16 cellular contexts compared by ENCODE assay signal in genomic region chr2:152762202-152762601, GRCh38. TPM values are rescaled to one million over a fixed set of nuclear protein-coding genes. Genes with fewer than 3 reads are reported as not detected.
DNase-seq lines count a peak whose midpoint lies in the region; ATAC-seq and TF ChIP-seq lines count a peak whose summit lies in the region.
"Had no signal": no experiment of that assay in that cellular context is flagged by ENCODE, and none has a peak within 500 bp of the region (broad histone marks: within the 10 kb centered on the region; RNA-seq: fewer than 3 reads in every experiment).

No MANE protein-coding gene starts in this region.

- intact Hi-C loops in Right ventricle myocardium inferior (cut with DNase I) (no loop called here), posterior vena cava (cut with DNase I) (no loop called here)

- ATAC-seq in Right ventricle myocardium inferior = peak; percentile 77
- ATAC-seq: A549, GM12878, GM23338, upper lobe of right lung had no signal

- TF ChIP-seq CTCF in right atrium auricular region (IDR thresholded peaks at IDR 0.05) (no peak), cardiac fibroblast (IDR thresholded peaks at IDR 0.05; ENCODE audit: low read depth, low read length) (no peak)

- DNase-seq in Right ventricle myocardium inferior (ENCODE audit: missing footprints) (peak; percentile 37), right atrium auricular region (ENCODE audit: low spot score) (no peak), cardiac fibroblast (ENCODE audit: low read depth in 2 of 2) (peak; percentile 90 to 96), iPS-NIHi7 (ENCODE audit: extremely low spot score) (peak; percentile 12), NCI-H510A treated with DMSO at 0.1 percent for 48 hours (lab: John Stamatoyannopoulos, UW) (no peak), posterior vena cava (ENCODE audit: low spot score) (no peak)
- DNase-seq in activated CD4-positive, alpha-beta T cell treated with anti-CD3 and anti-CD28 coated beads, Interleukin-2, amount 50 U/mL, for 4 hours = no peak
- no peak for DNase-seq in stimulated activated CD4-positive, alpha-beta T cell treated with anti-CD3 and anti-CD28 coated beads, Interleukin-2, amount 100 ng/mL, for 48 hours
- DNase-seq: DMS153, NCI-H510A, RPMI8226, upper lobe of right lung had no signal

- no peak overlapping the region for H3K27ac ChIP-seq in right atrium auricular region
- H3K27ac ChIP-seq: A549, HL-60, upper lobe of right lung had no signal

- H3K4me1 ChIP-seq in right atrium auricular region = no peaks in the 10 kb centered on the region
- H3K4me1 ChIP-seq: A549, upper lobe of right lung had no signal

- H3K4me3 ChIP-seq in right atrium auricular region = no peak overlapping the region
- no peak overlapping the region for H3K4me3 ChIP-seq in cardiac fibroblast (replicated peaks in 1 of 2; ENCODE audit: low read depth in 2 of 2, low read length in 2 of 2)
- H3K4me3 ChIP-seq: A549, GM12878, GM23338, upper lobe of right lung had no signal

- no peaks in the 10 kb centered on the region for H3K27me3 ChIP-seq in right atrium auricular region
- H3K27me3 ChIP-seq: upper lobe of right lung had no signal

- H3K36me3 ChIP-seq in right atrium auricular region = peaks cover 7% of the 10 kb centered on the region

- H3K9me3 ChIP-seq in right atrium auricular region = no peaks in the 10 kb centered on the region
- H3K9me3 ChIP-seq: A549, upper lobe of right lung had no signal

RNA-seq across cellular contexts. Expression of gene ARL6IP6, which starts 43.8 kb away (rescaled TPM):
- total RNA-seq in Right ventricle myocardium inferior (5.7 TPM), right atrium auricular region (10 to 100 TPM in 1 of 2 donors, 1 to 10 TPM in 1; 7.5 to 10.0 TPM), posterior vena cava (10 to 100 TPM; 10.3 to 12.9 TPM)

RNA-seq across cellular contexts. Expression of gene PRPF40A, which starts 44.9 kb away (rescaled TPM):
- total RNA-seq in Right ventricle myocardium inferior (36.0 TPM), right atrium auricular region (10 to 100 TPM; 31.2 to 44.6 TPM), posterior vena cava (10 to 100 TPM; 62.2 to 69.2 TPM)

Comparison
In these comparisons a context has a peak if more than half of its experiments do, and no peak if none do; other contexts are left out.
1. DNase-seq: peak in Right ventricle myocardium inferior (single experiment), cardiac fibroblast (2 of 2) and iPS-NIHi7 (single experiment); none in right atrium auricular region (single experiment), NCI-H510A treated with DMSO at 0.1 percent for 48 hours (single experiment), activated CD4-positive, alpha-beta T cell treated with anti-CD3 and anti-CD28 coated beads, Interleukin-2, amount 50 U/mL, for 4 hours (0 of 2), stimulated activated CD4-positive, alpha-beta T cell treated with anti-CD3 and anti-CD28 coated beads, Interleukin-2, amount 100 ng/mL, for 48 hours (0 of 2) and posterior vena cava (single experiment).